Comparison of ENCODE assay signal across 39 cellular contexts in genomic region chr6:50977796-50978195, GRCh38.
"Had no signal": no experiment of that assay in that cellular context is flagged by ENCODE, and none has a peak within 500 bp of the region (broad histone marks: within the 10 kb centered on the region; RNA-seq: fewer than 3 reads in every experiment).

No MANE protein-coding gene starts in this region.

- FAIRE-seq: bronchial epithelial cell, TTC549 had no signal

- H3K36me3 ChIP-seq: adrenal gland, ascending aorta, cardiac muscle cell had no signal

- H3K4me3 Mint-ChIP-seq: activated B cell treated with CpG ODN at 0.5 μM for 24 hours; activated CD4-positive, alpha-beta memory T cell treated with anti-CD3 and anti-CD28 coated beads for 36 hours; activated CD4-positive, alpha-beta T cell treated with anti-CD3 and anti-CD28 coated beads, Interleukin-2, amount 10 ng/mL, durations not matched to agents 24 days and 14 days; activated CD8-positive, alpha-beta T cell treated with anti-CD3 and anti-CD28 coated beads for 36 hours; activated naive CD4-positive, alpha-beta T cell treated with anti-CD3 and anti-CD28 coated beads for 36 hours; activated naive CD8-positive, alpha-beta T cell treated with anti-CD3 and anti-CD28 coated beads for 36 hours; activated T-cell treated with anti-CD3 and anti-CD28 coated beads, Interleukin-2, amount 50 U/mL, for 4 hours; activated T-cell treated with anti-CD3 and anti-CD28 coated beads, Interleukin-2, amount 50 U/mL, for 72 hours; activated T-helper 1 cell treated with anti-CD3 and anti-CD28 coated beads, Interleukin-12 subunit alpha, Interleukin-12 subunit beta, Interleukin-2, Interleukin-4 antibody, amounts not matched to agents 30 ng/mL and 10 ng/mL and 1 ng/mL, durations not matched to agents 14 hours and 24 hours and 36 hours; activated T-helper 17 cell treated with anti-CD3 and anti-CD28 coated beads, Interleukin-2, amount 50 U/mL, for 72 hours; brain; central memory CD8-positive, alpha-beta T cell; T-helper 1 cell treated with Interleukin-12 subunit alpha and Interleukin-12 subunit beta and Interleukin-4 antibody, amounts not matched to agents 30 μg/mL and 1 μg/mL, for 36 hours; T-helper 2 cell treated with Interferon-gamma antibody and Interleukin-4, amounts not matched to agents 5 μg/mL and 100 μg/mL, for 36 hours had no signal

- H3K27me3 Mint-ChIP-seq: activated B cell treated with CpG ODN at 0.5 μM for 24 hours; activated CD4-positive, alpha-beta memory T cell treated with anti-CD3 and anti-CD28 coated beads for 36 hours; activated CD4-positive, alpha-beta T cell treated with anti-CD3 and anti-CD28 coated beads, Interleukin-2, amount 10 ng/mL, durations not matched to agents 24 days and 14 days; activated CD8-positive, alpha-beta T cell treated with anti-CD3 and anti-CD28 coated beads for 36 hours; activated naive CD8-positive, alpha-beta T cell treated with anti-CD3 and anti-CD28 coated beads for 36 hours; activated T-helper 17 cell treated with anti-CD3 and anti-CD28 coated beads, Interleukin-2, amount 50 U/mL, for 72 hours; central memory CD8-positive, alpha-beta T cell had no signal

- DNase-seq: activated B cell treated with CpG ODN at 0.5 μM for 24 hours; activated CD4-positive, alpha-beta memory T cell treated with anti-CD3 and anti-CD28 coated beads for 36 hours; activated CD4-positive, alpha-beta T cell treated with anti-CD3 and anti-CD28 coated beads for 4 hours; activated CD4-positive, alpha-beta T cell treated with anti-CD3 and anti-CD28 coated beads, Interleukin-2, amount 10 ng/mL, durations not matched to agents 24 days and 14 days; activated CD4-positive, alpha-beta T cell treated with anti-CD3 and anti-CD28 coated beads, Interleukin-2, amount 50 U/mL, for 1 hour; activated CD4-positive, alpha-beta T cell treated with anti-CD3 and anti-CD28 coated beads, Interleukin-2, amount 50 U/mL, for 4 hours; activated CD4-positive, CD25-positive, alpha-beta regulatory T cell treated with anti-CD3 and anti-CD28 coated beads, Interleukin-2, amount 50 U/mL, for 72 hours; activated CD8-positive, alpha-beta memory T cell treated with anti-CD3 and anti-CD28 coated beads, Interleukin-2, amount 50 U/mL, for 4 hours; activated CD8-positive, alpha-beta T cell treated with anti-CD3 and anti-CD28 coated beads for 36 hours; activated effector memory CD4-positive, alpha-beta T cell treated with anti-CD3 and anti-CD28 coated beads, Interleukin-2, amount 50 U/mL, for 16 hours; activated gamma-delta T cell treated with Interleukin-2 at 50 U/mL for 16 hours; activated naive CD4-positive, alpha-beta T cell; activated naive CD4-positive, alpha-beta T cell treated with anti-CD3 and anti-CD28 coated beads for 36 hours; activated naive CD4-positive, alpha-beta T cell treated with anti-CD3 and anti-CD28 coated beads, Interleukin-2, amount 50 U/mL, for 16 hours; activated naive CD8-positive, alpha-beta T cell treated with anti-CD3 and anti-CD28 coated beads for 36 hours; activated T-cell treated with anti-CD3 and anti-CD28 coated beads for 4 hours; activated T-cell treated with anti-CD3 and anti-CD28 coated beads, Interleukin-2, amount 50 U/mL, for 1 hour; activated T-cell treated with anti-CD3 and anti-CD28 coated beads, Interleukin-2, amount 50 U/mL, for 4 hours; activated T-cell treated with anti-CD3 and anti-CD28 coated beads, Interleukin-2, amount 50 U/mL, for 72 hours; adrenal gland; amygdala; anterior cingulate cortex; caudate nucleus; cerebellar nuclear complex; T-helper 1 cell; T-helper 2 cell; T-helper 9 cell had no signal

- H3K27ac ChIP-seq: adrenal gland, ascending aorta, cardiac muscle cell, VCaP had no signal

- H3K36me3 Mint-ChIP-seq: activated CD4-positive, alpha-beta memory T cell treated with anti-CD3 and anti-CD28 coated beads for 36 hours; activated naive CD4-positive, alpha-beta T cell treated with anti-CD3 and anti-CD28 coated beads, Interleukin-2, amount 50 U/mL, for 72 hours; activated naive CD8-positive, alpha-beta T cell treated with anti-CD3 and anti-CD28 coated beads for 36 hours; brain had no signal

- H3K9me3 ChIP-seq: adrenal gland, ascending aorta had no signal

- H3K27ac Mint-ChIP-seq: activated B cell treated with CpG ODN at 0.5 μM for 24 hours; activated CD4-positive, alpha-beta memory T cell treated with anti-CD3 and anti-CD28 coated beads for 36 hours; activated CD4-positive, alpha-beta T cell treated with anti-CD3 and anti-CD28 coated beads, Interleukin-2, amount 10 ng/mL, durations not matched to agents 24 days and 14 days; activated CD8-positive, alpha-beta T cell treated with anti-CD3 and anti-CD28 coated beads for 36 hours; activated naive CD4-positive, alpha-beta T cell treated with anti-CD3 and anti-CD28 coated beads for 36 hours; activated naive CD4-positive, alpha-beta T cell treated with anti-CD3 and anti-CD28 coated beads, Interleukin-2, amount 50 U/mL, for 72 hours; activated naive CD8-positive, alpha-beta T cell treated with anti-CD3 and anti-CD28 coated beads for 36 hours; activated T-cell treated with anti-CD3 and anti-CD28 coated beads, Interleukin-2, amount 50 U/mL, for 72 hours; activated T-helper 1 cell treated with anti-CD3 and anti-CD28 coated beads, Interleukin-12 subunit alpha, Interleukin-12 subunit beta, Interleukin-2, Interleukin-4 antibody, amounts not matched to agents 30 ng/mL and 10 ng/mL and 1 ng/mL, durations not matched to agents 14 hours and 24 hours and 36 hours; activated T-helper 17 cell treated with anti-CD3 and anti-CD28 coated beads, Interleukin-2, amount 50 U/mL, for 72 hours; brain; T-helper 1 cell treated with Interleukin-12 subunit alpha and Interleukin-12 subunit beta and Interleukin-4 antibody, amounts not matched to agents 30 μg/mL and 1 μg/mL, for 36 hours; T-helper 2 cell treated with Interferon-gamma antibody and Interleukin-4, amounts not matched to agents 5 μg/mL and 100 μg/mL, for 36 hours had no signal

- H3K27me3 ChIP-seq: adrenal gland, ascending aorta had no signal

- H3K9me3 Mint-ChIP-seq: activated B cell treated with CpG ODN at 0.5 μM for 24 hours; activated CD4-positive, alpha-beta T cell treated with anti-CD3 and anti-CD28 coated beads, Interleukin-2, amount 10 ng/mL, durations not matched to agents 24 days and 14 days; activated CD8-positive, alpha-beta T cell treated with anti-CD3 and anti-CD28 coated beads for 36 hours; activated naive CD4-positive, alpha-beta T cell treated with anti-CD3 and anti-CD28 coated beads for 36 hours; activated naive CD8-positive, alpha-beta T cell treated with anti-CD3 and anti-CD28 coated beads for 36 hours; activated T-cell treated with anti-CD3 and anti-CD28 coated beads, Interleukin-2, amount 50 U/mL, for 72 hours; activated T-helper 1 cell treated with anti-CD3 and anti-CD28 coated beads, Interleukin-12 subunit alpha, Interleukin-12 subunit beta, Interleukin-2, Interleukin-4 antibody, amounts not matched to agents 30 ng/mL and 10 ng/mL and 1 ng/mL, durations not matched to agents 14 hours and 24 hours and 36 hours; brain; T-helper 1 cell treated with Interleukin-12 subunit alpha and Interleukin-12 subunit beta and Interleukin-4 antibody, amounts not matched to agents 30 μg/mL and 1 μg/mL, for 36 hours; T-helper 2 cell treated with Interferon-gamma antibody and Interleukin-4, amounts not matched to agents 5 μg/mL and 100 μg/mL, for 36 hours had no signal

- H3K4me1 ChIP-seq: adrenal gland, ascending aorta had no signal

- H3K4me3 ChIP-seq: adrenal gland, ascending aorta, cardiac muscle cell had no signal

- H3K4me1 Mint-ChIP-seq: activated B cell treated with CpG ODN at 0.5 μM for 24 hours; activated CD4-positive, alpha-beta T cell treated with anti-CD3 and anti-CD28 coated beads, Interleukin-2, amount 10 ng/mL, durations not matched to agents 24 days and 14 days; activated naive CD8-positive, alpha-beta T cell treated with anti-CD3 and anti-CD28 coated beads for 36 hours; activated T-helper 17 cell treated with anti-CD3 and anti-CD28 coated beads, Interleukin-2, amount 50 U/mL, for 72 hours; brain; central memory CD8-positive, alpha-beta T cell had no signal
